Comparison of ENCODE assay signal across 24 cellular contexts in genomic region chr18:55369346-55369745, GRCh38.
"Had no signal": no experiment of that assay in that cellular context is flagged by ENCODE, and none has a peak within 500 bp of the region (broad histone marks: within the 10 kb centered on the region; RNA-seq: fewer than 3 reads in every experiment).

No MANE protein-coding gene starts in this region.

- H3K36me3 ChIP-seq: colonic mucosa, esophagus muscularis mucosa, esophagus squamous epithelium, gastrocnemius medialis, gastroesophageal sphincter, heart right ventricle had no signal

- H3K27ac ChIP-seq: colonic mucosa, coronary artery, epithelial cell of prostate, esophagus muscularis mucosa, esophagus squamous epithelium, foreskin keratinocyte, gastrocnemius medialis, gastroesophageal sphincter, heart left ventricle, heart right ventricle had no signal

- DNase-seq: colonic mucosa; cortex of kidney; dermis blood vessel endothelial cell; dorsolateral prefrontal cortex; effector CD4-positive, alpha-beta T cell; effector CD8-positive, alpha-beta T cell; effector memory CD4-positive, alpha-beta T cell; effector memory CD8-positive, alpha-beta T cell; endodermal cell; erythroblast; esophagus squamous epithelium; foreskin fibroblast; foreskin keratinocyte; foreskin melanocyte; gastrocnemius medialis; glutamatergic neuron; head of caudate nucleus; heart left ventricle; heart right ventricle had no signal

- H3K9me3 ChIP-seq: colonic mucosa, esophagus muscularis mucosa, esophagus squamous epithelium, gastrocnemius medialis had no signal

- H3K27me3 ChIP-seq: colonic mucosa, dorsolateral prefrontal cortex, esophagus muscularis mucosa, esophagus squamous epithelium, foreskin keratinocyte, gastrocnemius medialis, gastroesophageal sphincter, heart left ventricle, heart right ventricle had no signal

- H3K4me3 ChIP-seq: colonic mucosa, coronary artery, dorsolateral prefrontal cortex, esophagus muscularis mucosa, esophagus squamous epithelium, gastrocnemius medialis, gastroesophageal sphincter, heart left ventricle, heart right ventricle had no signal

- ATAC-seq: effector memory CD8-positive, alpha-beta T cell; esophagus mucosa; foreskin keratinocyte; gastroesophageal sphincter; heart left ventricle; heart right ventricle had no signal

- H3K4me1 ChIP-seq: colonic mucosa, esophagus muscularis mucosa, esophagus squamous epithelium, foreskin keratinocyte, gastroesophageal sphincter, heart left ventricle had no signal
